In the genomic region with DNA sequence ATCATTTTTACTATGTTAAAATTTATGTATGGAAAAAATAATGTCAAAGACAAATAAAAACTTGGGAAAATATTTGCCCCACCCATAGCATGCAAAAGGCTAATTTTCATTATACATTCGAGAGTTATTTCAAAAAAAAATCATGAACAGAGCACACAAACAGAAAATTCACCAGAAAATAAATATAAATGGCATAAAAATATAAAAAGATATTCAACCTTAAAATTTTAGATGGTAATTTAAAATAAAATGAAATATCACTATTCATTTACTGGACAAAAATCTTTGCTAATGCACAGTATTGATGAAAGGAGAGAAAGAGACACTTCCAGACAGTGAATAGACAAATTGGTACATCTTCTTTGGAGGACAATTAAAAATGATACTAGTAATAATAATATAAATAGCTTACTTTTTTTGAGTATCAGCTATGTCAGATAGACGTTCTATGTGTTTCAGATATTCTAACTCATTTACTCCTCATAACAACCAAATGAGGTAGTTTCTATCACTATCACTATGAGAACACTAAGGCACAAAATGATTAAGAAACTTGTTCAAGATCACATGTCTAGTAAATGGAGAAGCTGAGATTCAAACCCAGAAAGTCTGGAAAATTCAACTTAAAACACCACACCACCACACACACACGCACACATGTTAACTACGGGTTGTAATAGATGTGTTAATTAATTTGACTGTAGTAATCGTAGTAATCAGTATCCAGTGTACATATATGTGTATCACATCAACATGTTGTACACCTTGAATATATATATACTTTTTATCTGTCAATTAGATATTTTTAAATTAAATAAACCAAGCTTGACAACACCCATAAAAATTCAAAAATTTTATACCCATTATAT, we compare ENCODE assay signal across 1 cellular context.
TF ChIP-seq lines count a peak whose summit lies in the region.

No MANE protein-coding gene starts in this region.

TF ChIP-seq in IMR-90, 13 proteins besides CTCF, POLR2A, EP300 and RAD21 (continued from another document):
- TF ChIP-seq ELK1 (IDR thresholded peaks at IDR 0.05; ENCODE audit: borderline replicate concordance, low read depth, low read length) (no peak), NFE2L2 (IDR thresholded peaks at IDR 0.05; ENCODE audit: low read depth, low read length) (no peak), CHD1 (IDR thresholded peaks at IDR 0.05; ENCODE audit: low read depth, low read length) (no peak)
TF ChIP-seq in IMR-90: peak in this region for 0.
